ENCODE assay signal across 9 cellular contexts in genomic region chr1:1540817-1541628, GRCh38. TPM values are rescaled to one million over a fixed set of nuclear protein-coding genes. Genes with fewer than 3 reads are reported as not detected.
A peak's percentile ranks its signal among the peaks of the same experiment; 100 is the strongest.
DNase-seq lines count a peak whose midpoint lies in the region; ATAC-seq and TF ChIP-seq lines count a peak whose summit lies in the region.
"Had no signal": no experiment of that assay in that cellular context is flagged by ENCODE, and none has a peak within 500 bp of the region (broad histone marks: within the 10 kb centered on the region; RNA-seq: fewer than 3 reads in every experiment).

No MANE protein-coding gene starts in this region.

- peak overlapping the region; percentile 22 to 49 for H3K4me3 Mint-ChIP-seq in stimulated activated naive CD8-positive, alpha-beta T cell treated with anti-CD3 and anti-CD28 coated beads, Interleukin-15, amount 100 ng/mL, for 72 hours

- H3K4me2 ChIP-seq in neural cell (ENCODE audit: low read length) = no peak overlapping the region

- H3K79me2 ChIP-seq in neural cell (replicated peaks; ENCODE audit: insufficient read depth, low read length) = no peaks in the 10 kb centered on the region

- no peak overlapping the region for H2AFZ ChIP-seq in neural cell (ENCODE audit: low read depth, low read length)

- H3K27me3 Mint-ChIP-seq in stimulated activated naive CD8-positive, alpha-beta T cell treated with anti-CD3 and anti-CD28 coated beads, Interleukin-15, amount 100 ng/mL, for 72 hours = no peaks in the 10 kb centered on the region

- no peaks in the 10 kb centered on the region for H3F3A ChIP-seq in neural cell (ENCODE audit: insufficient read depth, low read length, poor library complexity, severe bottlenecking)

- no peak for TF ChIP-seq EP300 in neural cell (conservative IDR thresholded peaks at IDR 0.05; ENCODE audit: poor library complexity, severe bottlenecking)

- TF ChIP-seq CTCF in fibroblast of the aortic adventitia (IDR thresholded peaks at IDR 0.05; ENCODE audit: insufficient read depth, low read length) (no peak), neural cell (IDR thresholded peaks at IDR 0.05; ENCODE audit: poor library complexity, severe bottlenecking) (no peak)

- no peaks in the 10 kb centered on the region for H4K20me1 ChIP-seq in neural cell (ENCODE audit: insufficient read depth)

- no peak for TF ChIP-seq RAD21 in neural cell (conservative IDR thresholded peaks at IDR 0.05)

- peaks cover 5% of the 10 kb centered on the region for H3K36me3 ChIP-seq in neural cell (ENCODE audit: insufficient read depth, low read length)

- no peaks in the 10 kb centered on the region for H3K9me3 ChIP-seq in neural cell (ENCODE audit: low read length)

- no peak for DNase-seq in stimulated activated naive CD8-positive, alpha-beta T cell treated with anti-CD3 and anti-CD28 coated beads, Interleukin-15, amount 100 ng/mL, for 72 hours
- DNase-seq in stimulated activated naive CD8-positive, alpha-beta T cell treated with anti-CD3 and anti-CD28 coated beads, Interleukin-15, Interleukin-2, amounts not matched to agents 100 U/mL and 50 U/mL, for 24 hours = no peak
- DNase-seq in fibroblast of the aortic adventitia (ENCODE audit: low read depth) = no peak
- no peak for DNase-seq in NCI-H1105 treated with DMSO at 0.1 percent for 48 hours (lab: John Stamatoyannopoulos, UW)
- no peak for DNase-seq in NCI-H2171 treated with DMSO at 0.1 percent for 48 hours (lab: John Stamatoyannopoulos, UW)

- H3K9me3 Mint-ChIP-seq in stimulated activated naive CD8-positive, alpha-beta T cell treated with anti-CD3 and anti-CD28 coated beads, Interleukin-15, amount 100 ng/mL, for 72 hours = no peaks in the 10 kb centered on the region

- H3K9ac ChIP-seq in neural cell (ENCODE audit: low read length) = peak overlapping the region; percentile 77

- H3K27me3 ChIP-seq in neural cell (ENCODE audit: insufficient read depth, low read depth, low read length) = no peaks in the 10 kb centered on the region

- H3K27ac ChIP-seq in neural cell (ENCODE audit: low read length) = no peak overlapping the region
- H3K27ac ChIP-seq: HL-60 had no signal

- H3K4me3 ChIP-seq in fibroblast of the aortic adventitia (ENCODE audit: low read depth, low read length) = peak overlapping the region; percentile 73
- H3K4me3 ChIP-seq in neural cell (ENCODE audit: low read length) = peak overlapping the region; percentile 87

- no peaks in the 10 kb centered on the region for H3K4me1 Mint-ChIP-seq in stimulated activated naive CD8-positive, alpha-beta T cell treated with anti-CD3 and anti-CD28 coated beads, Interleukin-15, amount 100 ng/mL, for 72 hours

- no peaks in the 10 kb centered on the region for H3K9me2 ChIP-seq in neural cell (ENCODE audit: insufficient read depth, low read length)

- peak; percentile 10 for ATAC-seq in stimulated activated naive CD8-positive, alpha-beta T cell treated with anti-CD3 and anti-CD28 coated beads, Interleukin-15, amount 100 ng/mL, for 72 hours
- no peak for ATAC-seq in stimulated activated naive CD8-positive, alpha-beta T cell treated with anti-CD3 and anti-CD28 coated beads, Interleukin-15, Interleukin-2, amounts not matched to agents 100 U/mL and 50 U/mL, for 24 hours
- ATAC-seq in GM19397 (IDR thresholded peaks at IDR 0.05; ENCODE audit: unreplicated experiment) = no peak
- ATAC-seq in GM19455 (IDR thresholded peaks at IDR 0.05; ENCODE audit: unreplicated experiment) = no peak

- peak overlapping the region in 1 of 2 donors; percentile 59 for H3K27ac Mint-ChIP-seq in stimulated activated naive CD8-positive, alpha-beta T cell treated with anti-CD3 and anti-CD28 coated beads, Interleukin-15, amount 100 ng/mL, for 72 hours

TF ChIP-seq in neural cell, 6 proteins besides CTCF, POLR2A, EP300 and RAD21:
- TF ChIP-seq MXI1 (conservative IDR thresholded peaks at IDR 0.05; ENCODE audit: poor library complexity, severe bottlenecking) = no peak
- no peak for TF ChIP-seq EZH2 (IDR thresholded peaks at IDR 0.05; ENCODE audit: borderline replicate concordance, insufficient read depth, low read length, poor library complexity, severe bottlenecking)
- TF ChIP-seq TAF1 (IDR thresholded peaks at IDR 0.05; ENCODE audit: low read depth) = no peak
- TF ChIP-seq, protein P1, sequence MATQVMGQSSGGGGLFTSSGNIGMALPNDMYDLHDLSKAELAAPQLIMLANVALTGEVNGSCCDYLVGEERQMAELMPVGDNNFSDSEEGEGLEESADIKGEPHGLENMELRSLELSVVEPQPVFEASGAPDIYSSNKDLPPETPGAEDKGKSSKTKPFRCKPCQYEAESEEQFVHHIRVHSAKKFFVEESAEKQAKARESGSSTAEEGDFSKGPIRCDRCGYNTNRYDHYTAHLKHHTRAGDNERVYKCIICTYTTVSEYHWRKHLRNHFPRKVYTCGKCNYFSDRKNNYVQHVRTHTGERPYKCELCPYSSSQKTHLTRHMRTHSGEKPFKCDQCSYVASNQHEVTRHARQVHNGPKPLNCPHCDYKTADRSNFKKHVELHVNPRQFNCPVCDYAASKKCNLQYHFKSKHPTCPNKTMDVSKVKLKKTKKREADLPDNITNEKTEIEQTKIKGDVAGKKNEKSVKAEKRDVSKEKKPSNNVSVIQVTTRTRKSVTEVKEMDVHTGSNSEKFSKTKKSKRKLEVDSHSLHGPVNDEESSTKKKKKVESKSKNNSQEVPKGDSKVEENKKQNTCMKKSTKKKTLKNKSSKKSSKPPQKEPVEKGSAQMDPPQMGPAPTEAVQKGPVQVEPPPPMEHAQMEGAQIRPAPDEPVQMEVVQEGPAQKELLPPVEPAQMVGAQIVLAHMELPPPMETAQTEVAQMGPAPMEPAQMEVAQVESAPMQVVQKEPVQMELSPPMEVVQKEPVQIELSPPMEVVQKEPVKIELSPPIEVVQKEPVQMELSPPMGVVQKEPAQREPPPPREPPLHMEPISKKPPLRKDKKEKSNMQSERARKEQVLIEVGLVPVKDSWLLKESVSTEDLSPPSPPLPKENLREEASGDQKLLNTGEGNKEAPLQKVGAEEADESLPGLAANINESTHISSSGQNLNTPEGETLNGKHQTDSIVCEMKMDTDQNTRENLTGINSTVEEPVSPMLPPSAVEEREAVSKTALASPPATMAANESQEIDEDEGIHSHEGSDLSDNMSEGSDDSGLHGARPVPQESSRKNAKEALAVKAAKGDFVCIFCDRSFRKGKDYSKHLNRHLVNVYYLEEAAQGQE (IDR thresholded peaks at IDR 0.05; ENCODE audit: borderline replicate concordance) = no peak

RNA-seq across cellular contexts. Expression of gene TMEM240, which starts 0.6 kb away (rescaled TPM):
- total RNA-seq in fibroblast of the aortic adventitia (ENCODE audit: low replicate concordance) = 0.82 and 3.6 TPM in 2 replicates
- polyA plus RNA-seq in neural cell = 46.7 and 52.1 TPM in 2 replicates
- polyA minus RNA-seq in neural cell = 15.8 and 19.2 TPM in 2 replicates

RNA-seq across cellular contexts. Expression of gene ATAD3A, which starts 29.1 kb away (rescaled TPM):
- 28.0 and 35.6 TPM in 2 replicates for total RNA-seq in fibroblast of the aortic adventitia (ENCODE audit: low replicate concordance)
- polyA plus RNA-seq in neural cell = 30.3 and 42.7 TPM in 2 replicates
- polyA minus RNA-seq in neural cell = 18.2 and 20.7 TPM in 2 replicates

RNA-seq across cellular contexts. Expression of gene SSU72, which starts 33.6 kb away (rescaled TPM):
- 42.8 and 78.2 TPM in 2 replicates for total RNA-seq in fibroblast of the aortic adventitia (ENCODE audit: low replicate concordance)
- 56.2 and 66.3 TPM in 2 replicates for polyA plus RNA-seq in neural cell
- polyA minus RNA-seq in neural cell = 46.0 and 47.7 TPM in 2 replicates

RNA-seq across cellular contexts. Expression of gene FNDC10, which starts 58.9 kb away (rescaled TPM):
- 4.5 and 5.9 TPM in 2 replicates for total RNA-seq in fibroblast of the aortic adventitia (ENCODE audit: low replicate concordance)
- 4.5 and 6.2 TPM in 2 replicates for polyA plus RNA-seq in neural cell
- polyA minus RNA-seq in neural cell = 6.3 and 8.0 TPM in 2 replicates
